21 cellular contexts compared by ENCODE assay signal in genomic region chr11:120352405-120352804, GRCh38.
"Had no signal": no experiment of that assay in that cellular context is flagged by ENCODE, and none has a peak within 500 bp of the region (broad histone marks: within the 10 kb centered on the region; RNA-seq: fewer than 3 reads in every experiment).

No MANE protein-coding gene starts in this region.

- ATAC-seq: activated CD8-positive, alpha-beta memory T cell treated with anti-CD3 and anti-CD28 coated beads, Interleukin-2, amount 10 ng/mL, durations not matched to agents 7 days and 5 days; gastrocnemius medialis; stimulated activated naive CD8-positive, alpha-beta T cell treated with anti-CD3 and anti-CD28 coated beads, Interleukin-15, amount 100 ng/mL, for 72 hours had no signal

- H3K27ac ChIP-seq: cardiac muscle cell, dorsolateral prefrontal cortex, epithelial cell of prostate, gastrocnemius medialis, suprapubic skin had no signal

- H3K36me3 ChIP-seq: cardiac muscle cell, gastrocnemius medialis, heart left ventricle, suprapubic skin had no signal

- H3K27me3 ChIP-seq: cardiac muscle cell, dorsolateral prefrontal cortex, gastrocnemius medialis, suprapubic skin had no signal

- H3K4me3 ChIP-seq: cardiac muscle cell, dorsolateral prefrontal cortex, gastrocnemius medialis, heart left ventricle, lung, suprapubic skin had no signal

- H3K9me3 ChIP-seq: gastrocnemius medialis, heart left ventricle, suprapubic skin had no signal

- DNase-seq: activated B cell treated with CpG ODN at 0.5 μM for 24 hours; activated CD4-positive, alpha-beta memory T cell treated with anti-CD3 and anti-CD28 coated beads, Interleukin-2, amount 10 ng/mL, durations not matched to agents 7 days and 5 days; activated CD4-positive, alpha-beta T cell treated with anti-CD3 and anti-CD28 coated beads for 4 hours; activated CD8-positive, alpha-beta memory T cell treated with anti-CD3 and anti-CD28 coated beads, Interleukin-2, amount 10 ng/mL, durations not matched to agents 7 days and 5 days; amniotic stem cell; dorsolateral prefrontal cortex; endodermal cell; gastrocnemius medialis; heart left ventricle; left cardiac atrium; nephron progenitor cell; nucleus accumbens; stimulated activated CD4-positive, alpha-beta T cell treated with anti-CD3 and anti-CD28 coated beads, Interleukin-15, amount 100 ng/mL, for 24 hours; stimulated activated CD4-positive, alpha-beta T cell treated with anti-CD3 and anti-CD28 coated beads, Interleukin-2, amount 100 ng/mL, for 48 hours; stimulated activated naive CD8-positive, alpha-beta T cell treated with anti-CD3 and anti-CD28 coated beads, Interleukin-15, amount 100 ng/mL, for 72 hours; SW 1271; T-helper 2 cell had no signal
